Comparison of ENCODE assay signal across 23 cellular contexts in genomic region chr4:150694438-150694837, GRCh38.
DNase-seq lines count a peak whose midpoint lies in the region; ATAC-seq and TF ChIP-seq lines count a peak whose summit lies in the region.
"Had no signal": no experiment of that assay in that cellular context is flagged by ENCODE, and none has a peak within 500 bp of the region (broad histone marks: within the 10 kb centered on the region; RNA-seq: fewer than 3 reads in every experiment).

No MANE protein-coding gene starts in this region.

- H3K36me3 ChIP-seq in SU-DHL-6 (ENCODE audit: low read length) (no peaks in the 10 kb centered on the region; the same call in 1 of the 2 replicates), mesendoderm (ENCODE audit: control insufficient read depth, insufficient read depth, low read length) (no peaks in the 10 kb centered on the region), lower lobe of right lung (no peaks in the 10 kb centered on the region)
- H3K36me3 ChIP-seq: BLaER1 treated with 17β-estradiol and CSF1 and Interleukin-3, amounts not matched to agents 10 nM and 100 nM had no signal

- H2BK120ac ChIP-seq in mesendoderm (ENCODE audit: low read depth, low read length), result no peak overlapping the region

- no peak overlapping the region for H3K18ac ChIP-seq in mesendoderm (ENCODE audit: low read length)

- H3K4me3 ChIP-seq in SU-DHL-6 (ENCODE audit: insufficient read depth, low read length, poor library complexity, severe bottlenecking), result no peak overlapping the region
- no peak overlapping the region for H3K4me3 ChIP-seq in mesendoderm (ENCODE audit: low read length)
- no peak overlapping the region for H3K4me3 ChIP-seq in lower lobe of right lung
- H3K4me3 ChIP-seq: BLaER1 treated with 17β-estradiol and CSF1 and Interleukin-3, amounts not matched to agents 10 nM and 100 nM; smooth muscle cell had no signal

- H3K4me2 ChIP-seq in SU-DHL-6 (ENCODE audit: low read depth, low read length, poor library complexity, severe bottlenecking), result peak overlapping the region; percentile 10
- no peak overlapping the region for H3K4me2 ChIP-seq in mesendoderm (ENCODE audit: low read length)
- H3K4me2 ChIP-seq: BLaER1 treated with 17β-estradiol and CSF1 and Interleukin-3, amounts not matched to agents 10 nM and 100 nM; smooth muscle cell had no signal

- H3K9me3 ChIP-seq in SU-DHL-6 (ENCODE audit: insufficient read depth, low read length), result no peaks in the 10 kb centered on the region
- H3K9me3 ChIP-seq in lower lobe of right lung, result no peaks in the 10 kb centered on the region
- H3K9me3 ChIP-seq: BLaER1 treated with 17β-estradiol and CSF1 and Interleukin-3, amounts not matched to agents 10 nM and 100 nM; Caco-2 had no signal

- H4K8ac ChIP-seq in mesendoderm (ENCODE audit: low read depth, low read length), result no peak overlapping the region

- no peak overlapping the region for H2AFZ ChIP-seq in SU-DHL-6 (ENCODE audit: low read depth, low read length, severe bottlenecking)

- H3K4me1 ChIP-seq in mesendoderm (ENCODE audit: control insufficient read depth, low read depth, low read length) (no peaks in the 10 kb centered on the region), lower lobe of right lung (no peaks in the 10 kb centered on the region)
- H3K4me1 ChIP-seq: BLaER1 treated with 17β-estradiol and CSF1 and Interleukin-3, amounts not matched to agents 10 nM and 100 nM; Caco-2 had no signal

- H3K9ac ChIP-seq in SU-DHL-6 (ENCODE audit: low read length), result no peak overlapping the region
- no peak overlapping the region for H3K9ac ChIP-seq in mesendoderm (ENCODE audit: low read length)
- H3K9ac ChIP-seq: BLaER1 treated with 17β-estradiol and CSF1 and Interleukin-3, amounts not matched to agents 10 nM and 100 nM had no signal

- CTCF ChIA-PET in GM10248 (lab: Yijun Ruan, JAX) (no interaction called here), HEK293T (lab: Yijun Ruan, JAX) (no interaction called here)

- H3K56ac ChIP-seq in mesendoderm (ENCODE audit: low read length), result no peak overlapping the region

- no peaks in the 10 kb centered on the region for H3K79me1 ChIP-seq in mesendoderm (ENCODE audit: low read length)

- intact Hi-C loops in lower lobe of right lung (cut with DNase I), result no loop called here

- H2BK5ac ChIP-seq in mesendoderm (ENCODE audit: low read length), result no peak overlapping the region

- WGBS in mesendoderm (ENCODE audit: extremely low coverage, insufficient coverage, low lambda C conversion rate), result no CpG with 5 or more reads among the region's 2 CpGs

- H3F3A ChIP-seq in SU-DHL-6 (ENCODE audit: insufficient read depth), result peaks cover 11% of the 10 kb centered on the region; the same call in 1 of the 2 replicates

- no peaks in the 10 kb centered on the region for H3K9me2 ChIP-seq in SU-DHL-6 (replicated peaks; ENCODE audit: insufficient read depth, low read length)

- H2BK15ac ChIP-seq in mesendoderm (replicated peaks; ENCODE audit: low read depth), result no peak overlapping the region

- H4K5ac ChIP-seq in mesendoderm (ENCODE audit: low read length), result no peak overlapping the region

- no peak for TF ChIP-seq CTCF in GM10248 (IDR thresholded peaks at IDR 0.05; ENCODE audit: control extremely low read depth, extremely low read depth, low read depth, missing control alignments)
- no peak for TF ChIP-seq CTCF in SU-DHL-6 (IDR thresholded peaks at IDR 0.05; ENCODE audit: insufficient read depth, low read length, poor library complexity, severe bottlenecking)
- TF ChIP-seq CTCF in lower lobe of right lung (IDR thresholded peaks at IDR 0.05), result no peak

- H4K20me1 ChIP-seq in SU-DHL-6 (ENCODE audit: low read depth, low read length), result no peaks in the 10 kb centered on the region
- H4K20me1 ChIP-seq: BLaER1 treated with 17β-estradiol and CSF1 and Interleukin-3, amounts not matched to agents 10 nM and 100 nM had no signal

- DNase-seq in GM10248 (ENCODE audit: extremely low spot score) (peak; percentile 11), HEK293T (ENCODE audit: extremely low spot score) (peak; percentile 9), mesendoderm (peak; percentile 17), NOMO-1 treated with dmso at 0.1 percent for 144 hours (lab: John Stamatoyannopoulos, UW; ENCODE audit: unreplicated experiment) (no peak), lower lobe of right lung (no peak), H4 (ENCODE audit: low spot score) (no peak)
- DNase-seq: activated CD8-positive, alpha-beta memory T cell treated with anti-CD3 and anti-CD28 coated beads, Interleukin-2, amount 50 U/mL, for 48 hours; activated effector memory CD4-positive, alpha-beta T cell treated with anti-CD3 and anti-CD28 coated beads, Interleukin-2, amount 50 U/mL, for 16 hours; activated naive CD8-positive, alpha-beta T cell treated with anti-CD3 and anti-CD28 coated beads, Interleukin-2, amount 50 U/mL, for 24 hours; Caco-2; cerebellar nuclear complex; DMS79 treated with DMSO at 0.1 percent for 48 hours; glutamatergic neuron; Karpas-422; NCI-H187; NCI-H446; occipital lobe; OCI-M1; stimulated activated CD4-positive, alpha-beta T cell treated with anti-CD3 and anti-CD28 coated beads, Interleukin-2, amount 100 ng/mL, for 24 hours; T-helper 9 cell had no signal

- no peaks in the 10 kb centered on the region for H3K27me3 ChIP-seq in SU-DHL-6 (ENCODE audit: low read length)
- H3K27me3 ChIP-seq in mesendoderm (ENCODE audit: insufficient read depth, low read length, poor library complexity), result no peaks in the 10 kb centered on the region
- no peaks in the 10 kb centered on the region for H3K27me3 ChIP-seq in lower lobe of right lung (ENCODE audit: low read depth)
- H3K27me3 ChIP-seq: BLaER1 treated with 17β-estradiol and CSF1 and Interleukin-3, amounts not matched to agents 10 nM and 100 nM had no signal

- H3K79me2 ChIP-seq in SU-DHL-6 (ENCODE audit: insufficient read depth, low read length) (no peaks in the 10 kb centered on the region), mesendoderm (ENCODE audit: control insufficient read depth, insufficient read depth, low read length) (no peaks in the 10 kb centered on the region)

- no peak overlapping the region for H3K4ac ChIP-seq in mesendoderm (ENCODE audit: low read depth, low read length)

- no peak overlapping the region for H3K23ac ChIP-seq in mesendoderm (ENCODE audit: low read length)

- POLR2A ChIA-PET in GM10248 (lab: Yijun Ruan, JAX), result no interaction called here
- POLR2A ChIA-PET in HEK293T (lab: Yijun Ruan, JAX), result no interaction called here

- H3K27ac ChIP-seq in SU-DHL-6 (ENCODE audit: low read depth, low read length) (no peak overlapping the region), mesendoderm (ENCODE audit: low read depth, low read length) (no peak overlapping the region), lower lobe of right lung (no peak overlapping the region)
- H3K27ac ChIP-seq: BLaER1 treated with 17β-estradiol and CSF1 and Interleukin-3, amounts not matched to agents 10 nM and 100 nM had no signal

- no peak overlapping the region for H2AK5ac ChIP-seq in mesendoderm (ENCODE audit: low read length)

- ATAC-seq in lower lobe of right lung, result no peak
- ATAC-seq: activated naive CD8-positive, alpha-beta T cell treated with anti-CD3 and anti-CD28 coated beads, Interleukin-2, amount 50 U/mL, for 24 hours had no signal

TF ChIP-seq in HEK293T, 16 proteins besides CTCF, POLR2A, EP300 and RAD21:
- TF ChIP-seq CTBP1 (IDR thresholded peaks at IDR 0.05; ENCODE audit: borderline replicate concordance) (no peak), TARDBP (IDR thresholded peaks at IDR 0.05) (no peak), ZNF384 (IDR thresholded peaks at IDR 0.05) (0 out of 2 replicates have a peak, but pooled peaks have one; percentile 17), FOXK2 (IDR thresholded peaks at IDR 0.05) (no peak)

Comparison
In these comparisons a context has a peak if more than half of its experiments do, and no peak if none do; other contexts are left out.
1. DNase-seq: peak in GM10248 (single experiment), HEK293T (single experiment) and mesendoderm (single experiment); none in NOMO-1 treated with dmso at 0.1 percent for 144 hours (single experiment), lower lobe of right lung (single experiment) and H4 (single experiment).